3 cellular contexts compared by ENCODE assay signal in genomic region chr4:141126769-141127168, GRCh38.
TF ChIP-seq lines count a peak whose summit lies in the region.

No MANE protein-coding gene starts in this region.

TF ChIP-seq in SK-N-SH, 30 proteins besides CTCF, POLR2A, EP300 and RAD21 (continues in another document):
- TF ChIP-seq NFIC (IDR thresholded peaks at IDR 0.05; ENCODE audit: borderline replicate concordance) (no peak), TCF12 (IDR thresholded peaks at IDR 0.05) (no peak), MAX (IDR thresholded peaks at IDR 0.05; ENCODE audit: low read depth) (no peak), EZH2phosphoT487 (IDR thresholded peaks at IDR 0.05; ENCODE audit: borderline replicate concordance, low read depth) (no peak), ELF1 (IDR thresholded peaks at IDR 0.05) (no peak), MEF2A (IDR thresholded peaks at IDR 0.05; ENCODE audit: borderline replicate concordance, low read depth) (no peak), USF2 (IDR thresholded peaks at IDR 0.05; ENCODE audit: borderline replicate concordance, low read depth, low read length) (no peak), TEAD4 (IDR thresholded peaks at IDR 0.05; ENCODE audit: borderline replicate concordance, insufficient read depth) (no peak), SMC3 (IDR thresholded peaks at IDR 0.05; ENCODE audit: low read depth, low read length) (no peak), USF1 (IDR thresholded peaks at IDR 0.05; ENCODE audit: borderline replicate concordance, low read depth) (no peak), FOXJ3 (CRISPR knock-in tag; IDR thresholded peaks at IDR 0.05) (no peak)
- TF ChIP-seq, protein P1, sequence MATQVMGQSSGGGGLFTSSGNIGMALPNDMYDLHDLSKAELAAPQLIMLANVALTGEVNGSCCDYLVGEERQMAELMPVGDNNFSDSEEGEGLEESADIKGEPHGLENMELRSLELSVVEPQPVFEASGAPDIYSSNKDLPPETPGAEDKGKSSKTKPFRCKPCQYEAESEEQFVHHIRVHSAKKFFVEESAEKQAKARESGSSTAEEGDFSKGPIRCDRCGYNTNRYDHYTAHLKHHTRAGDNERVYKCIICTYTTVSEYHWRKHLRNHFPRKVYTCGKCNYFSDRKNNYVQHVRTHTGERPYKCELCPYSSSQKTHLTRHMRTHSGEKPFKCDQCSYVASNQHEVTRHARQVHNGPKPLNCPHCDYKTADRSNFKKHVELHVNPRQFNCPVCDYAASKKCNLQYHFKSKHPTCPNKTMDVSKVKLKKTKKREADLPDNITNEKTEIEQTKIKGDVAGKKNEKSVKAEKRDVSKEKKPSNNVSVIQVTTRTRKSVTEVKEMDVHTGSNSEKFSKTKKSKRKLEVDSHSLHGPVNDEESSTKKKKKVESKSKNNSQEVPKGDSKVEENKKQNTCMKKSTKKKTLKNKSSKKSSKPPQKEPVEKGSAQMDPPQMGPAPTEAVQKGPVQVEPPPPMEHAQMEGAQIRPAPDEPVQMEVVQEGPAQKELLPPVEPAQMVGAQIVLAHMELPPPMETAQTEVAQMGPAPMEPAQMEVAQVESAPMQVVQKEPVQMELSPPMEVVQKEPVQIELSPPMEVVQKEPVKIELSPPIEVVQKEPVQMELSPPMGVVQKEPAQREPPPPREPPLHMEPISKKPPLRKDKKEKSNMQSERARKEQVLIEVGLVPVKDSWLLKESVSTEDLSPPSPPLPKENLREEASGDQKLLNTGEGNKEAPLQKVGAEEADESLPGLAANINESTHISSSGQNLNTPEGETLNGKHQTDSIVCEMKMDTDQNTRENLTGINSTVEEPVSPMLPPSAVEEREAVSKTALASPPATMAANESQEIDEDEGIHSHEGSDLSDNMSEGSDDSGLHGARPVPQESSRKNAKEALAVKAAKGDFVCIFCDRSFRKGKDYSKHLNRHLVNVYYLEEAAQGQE (IDR thresholded peaks at IDR 0.05; ENCODE audit: low read depth, low read length) = no peak
- TF ChIP-seq, protein P2, sequence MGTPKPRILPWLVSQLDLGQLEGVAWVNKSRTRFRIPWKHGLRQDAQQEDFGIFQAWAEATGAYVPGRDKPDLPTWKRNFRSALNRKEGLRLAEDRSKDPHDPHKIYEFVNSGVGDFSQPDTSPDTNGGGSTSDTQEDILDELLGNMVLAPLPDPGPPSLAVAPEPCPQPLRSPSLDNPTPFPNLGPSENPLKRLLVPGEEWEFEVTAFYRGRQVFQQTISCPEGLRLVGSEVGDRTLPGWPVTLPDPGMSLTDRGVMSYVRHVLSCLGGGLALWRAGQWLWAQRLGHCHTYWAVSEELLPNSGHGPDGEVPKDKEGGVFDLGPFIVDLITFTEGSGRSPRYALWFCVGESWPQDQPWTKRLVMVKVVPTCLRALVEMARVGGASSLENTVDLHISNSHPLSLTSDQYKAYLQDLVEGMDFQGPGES (IDR thresholded peaks at IDR 0.05; ENCODE audit: low read depth, low read length) = no peak

TF ChIP-seq in SK-N-SH treated with all-trans-retinoic acid at 6 μM for 48 hours, 23 proteins besides CTCF, POLR2A, EP300 and RAD21:
- no peak for TF ChIP-seq ZNF565 (CRISPR knock-in tag; conservative IDR thresholded peaks at IDR 0.05; ENCODE audit: low read depth)

TF ChIP-seq in GM12878, 131 proteins besides CTCF, POLR2A, EP300 and RAD21:
- TF ChIP-seq IKZF1 (conservative IDR thresholded peaks at IDR 0.05) (no peak), BCLAF1 (IDR thresholded peaks at IDR 0.05) (no peak), NRF1 (conservative IDR thresholded peaks at IDR 0.05; ENCODE audit: low read depth, low read length) (no peak), ATF2 (IDR thresholded peaks at IDR 0.05; ENCODE audit: low read length) (peak; percentile 20; the same call in 1 of the 2 replicates)
